ENCODE assay signal across 9 cellular contexts in the genomic region with DNA sequence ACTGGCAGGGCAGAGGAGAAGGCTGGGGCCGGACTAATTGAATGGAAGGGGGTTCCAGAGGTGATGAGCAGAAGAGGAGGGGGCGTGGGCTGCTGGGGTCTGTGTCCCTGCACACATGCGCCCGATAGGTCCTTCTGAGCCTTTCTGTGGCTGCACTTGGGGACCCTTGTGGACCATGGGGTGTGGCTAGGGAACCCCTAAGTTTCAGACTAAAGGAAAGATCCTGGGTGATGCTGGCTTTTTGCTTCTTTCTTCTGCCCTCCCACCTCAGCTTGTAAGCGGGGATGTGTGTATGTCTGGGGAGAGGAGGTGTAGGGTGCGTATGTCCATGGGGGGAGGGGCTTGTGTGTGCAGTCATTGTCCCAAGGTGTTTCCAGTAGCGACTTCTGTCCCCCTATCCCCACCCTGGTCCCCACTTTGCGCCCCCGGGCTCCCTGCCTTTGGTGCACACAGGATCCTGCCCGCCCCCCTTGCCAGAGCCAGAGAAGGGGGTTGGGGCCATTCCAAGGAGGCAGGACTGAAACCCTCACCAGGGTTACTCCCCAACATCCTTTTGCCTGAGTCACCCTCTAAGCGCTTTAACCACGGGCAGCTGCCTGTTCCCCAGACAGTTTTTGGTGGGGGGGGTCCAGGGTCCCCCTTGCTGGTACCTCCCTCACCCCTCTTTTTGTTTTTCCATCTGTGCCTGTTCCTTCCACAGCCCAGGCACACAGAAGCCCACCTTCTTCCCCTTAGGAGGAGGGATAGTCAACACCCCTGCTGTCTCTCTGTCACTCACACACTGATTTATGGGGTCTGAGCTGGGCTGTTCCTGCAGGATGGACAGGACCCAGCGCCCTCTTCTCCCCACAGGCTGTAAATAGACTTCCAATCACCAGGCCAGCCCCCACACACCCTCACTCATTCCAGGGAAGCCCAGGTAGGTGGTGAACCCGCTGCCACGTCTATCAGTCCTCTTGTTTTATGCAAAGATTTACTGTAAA.
DNase-seq lines count a peak whose midpoint lies in the region; ATAC-seq and TF ChIP-seq lines count a peak whose summit lies in the region.
"Had no signal": no experiment of that assay in that cellular context is flagged by ENCODE, and none has a peak within 500 bp of the region (broad histone marks: within the 10 kb centered on the region; RNA-seq: fewer than 3 reads in every experiment).

No MANE protein-coding gene starts in this region.

- no peaks in the 10 kb centered on the region for H3K27me3 ChIP-seq in RWPE2 (ENCODE audit: insufficient read depth, poor library complexity, severe bottlenecking)

- no peak overlapping the region for H3K27ac Mint-ChIP-seq in activated CD4-positive, alpha-beta T cell treated with anti-CD3 and anti-CD28 coated beads, Interleukin-2, amount 10 ng/mL, durations not matched to agents 7 days and 5 days
- peak overlapping the region; percentile 38 for H3K27ac Mint-ChIP-seq in glutamatergic neuron (ENCODE audit: unreplicated experiment)
- no peak overlapping the region for H3K27ac Mint-ChIP-seq in progenitor cell of endocrine pancreas

- H3K36me3 Mint-ChIP-seq in activated CD4-positive, alpha-beta T cell treated with anti-CD3 and anti-CD28 coated beads, Interleukin-2, amount 10 ng/mL, durations not matched to agents 7 days and 5 days (ENCODE audit: low read depth): peaks cover 2% of the 10 kb centered on the region
- H3K36me3 Mint-ChIP-seq in glutamatergic neuron (ENCODE audit: unreplicated experiment): no peaks in the 10 kb centered on the region
- H3K36me3 Mint-ChIP-seq in progenitor cell of endocrine pancreas (ENCODE audit: insufficient read depth): no peaks in the 10 kb centered on the region

- no peaks in the 10 kb centered on the region for H3K9me3 Mint-ChIP-seq in activated CD4-positive, alpha-beta T cell treated with anti-CD3 and anti-CD28 coated beads, Interleukin-2, amount 10 ng/mL, durations not matched to agents 7 days and 5 days
- H3K9me3 Mint-ChIP-seq in glutamatergic neuron (ENCODE audit: unreplicated experiment): peaks cover 14% of the 10 kb centered on the region
- H3K9me3 Mint-ChIP-seq in progenitor cell of endocrine pancreas (ENCODE audit: low read depth): no peaks in the 10 kb centered on the region

- POLR2A ChIA-PET in activated CD4-positive, alpha-beta T cell treated with anti-CD3 and anti-CD28 coated beads, Interleukin-2, amount 10 ng/mL, durations not matched to agents 7 days and 5 days (lab: Charles Lee): no interaction called here

- CTCF ChIA-PET in activated CD4-positive, alpha-beta T cell treated with anti-CD3 and anti-CD28 coated beads, Interleukin-2, amount 10 ng/mL, durations not matched to agents 7 days and 5 days (lab: Charles Lee): no interaction called here

- H3K4me1 ChIP-seq in RWPE2 (ENCODE audit: insufficient read depth, poor library complexity, severe bottlenecking): no peaks in the 10 kb centered on the region

- H3K4me3 ChIP-seq in RWPE2 (ENCODE audit: severe bottlenecking): no peak overlapping the region

- TF ChIP-seq CTCF in RWPE2 (IDR thresholded peaks at IDR 0.05; ENCODE audit: poor library complexity, severe bottlenecking): no peak
- TF ChIP-seq CTCF in glutamatergic neuron (IDR thresholded peaks at IDR 0.05; ENCODE audit: partially characterized antibody, unreplicated experiment): no peak
- TF ChIP-seq CTCF in progenitor cell of endocrine pancreas (IDR thresholded peaks at IDR 0.05; ENCODE audit: unreplicated experiment): no peak

- H3K27ac ChIP-seq in RWPE2 (ENCODE audit: poor library complexity, severe bottlenecking): peak overlapping the region; percentile 15

- ATAC-seq in RWPE2 (ENCODE audit: low read depth): peak; percentile 41

- no peaks in the 10 kb centered on the region for H3K9me3 ChIP-seq in RWPE2 (ENCODE audit: severe bottlenecking)

- no peak for DNase-seq in activated CD4-positive, alpha-beta T cell treated with anti-CD3 and anti-CD28 coated beads, Interleukin-2, amount 10 ng/mL, durations not matched to agents 7 days and 5 days
- DNase-seq in activated CD4-positive, alpha-beta T cell treated with anti-CD3 and anti-CD28 coated beads, Interleukin-2, amount 50 U/mL, for 4 hours: no peak
- DNase-seq in RWPE2 (ENCODE audit: low spot score): no peak
- no peak for DNase-seq in glutamatergic neuron
- DNase-seq in progenitor cell of endocrine pancreas (ENCODE audit: low spot score, unreplicated experiment): no peak
- no peak for DNase-seq in NCI-H146 treated with DMSO at 0.1 percent for 48 hours (lab: John Stamatoyannopoulos, UW; ENCODE audit: unreplicated experiment)
- no peak for DNase-seq in foreskin melanocyte
- DNase-seq in NOMO-1 (lab: John Stamatoyannopoulos, UW; ENCODE audit: unreplicated experiment in 2 of 2): no peak
- DNase-seq: AML-193 had no signal

- peaks cover 8% of the 10 kb centered on the region for H3K4me1 Mint-ChIP-seq in activated CD4-positive, alpha-beta T cell treated with anti-CD3 and anti-CD28 coated beads, Interleukin-2, amount 10 ng/mL, durations not matched to agents 7 days and 5 days
- H3K4me1 Mint-ChIP-seq in glutamatergic neuron (ENCODE audit: low read depth, unreplicated experiment) (peaks cover 7% of the 10 kb centered on the region), progenitor cell of endocrine pancreas (ENCODE audit: low read depth) (peaks cover 5% of the 10 kb centered on the region)

- H3K4me3 Mint-ChIP-seq in activated CD4-positive, alpha-beta T cell treated with anti-CD3 and anti-CD28 coated beads, Interleukin-2, amount 10 ng/mL, durations not matched to agents 7 days and 5 days: peak overlapping the region; percentile 27
- H3K4me3 Mint-ChIP-seq in glutamatergic neuron (ENCODE audit: unreplicated experiment) (peak overlapping the region; percentile 72), progenitor cell of endocrine pancreas (ENCODE audit: low read depth) (peak overlapping the region; percentile 42)

- peaks cover 20% of the 10 kb centered on the region for H3K36me3 ChIP-seq in RWPE2 (ENCODE audit: low read depth)

- peaks cover 37% of the 10 kb centered on the region for H3K27me3 Mint-ChIP-seq in activated CD4-positive, alpha-beta T cell treated with anti-CD3 and anti-CD28 coated beads, Interleukin-2, amount 10 ng/mL, durations not matched to agents 7 days and 5 days
- H3K27me3 Mint-ChIP-seq in glutamatergic neuron (ENCODE audit: unreplicated experiment) (peaks cover 21% of the 10 kb centered on the region), progenitor cell of endocrine pancreas (peaks cover 55% of the 10 kb centered on the region)
